Comparison of ENCODE assay signal across 8 cellular contexts in the genomic region with DNA sequence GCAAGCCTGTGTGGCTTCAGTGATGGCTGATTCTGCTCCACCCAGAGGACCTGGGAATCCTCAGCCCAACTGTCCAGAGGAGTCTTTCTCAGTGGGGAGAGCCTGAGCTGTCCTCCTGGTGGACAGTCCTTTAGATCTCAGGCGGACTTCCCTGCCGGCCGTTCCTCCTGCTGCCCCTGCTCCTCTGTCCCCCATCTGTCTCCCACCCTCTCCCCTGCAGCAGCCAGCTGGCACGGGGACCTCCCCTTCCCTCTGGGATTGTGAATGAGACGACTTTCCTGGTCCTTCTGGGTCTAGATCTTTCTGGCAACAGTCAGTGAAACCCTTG.
DNase-seq lines count a peak whose midpoint lies in the region; ATAC-seq, FAIRE-seq and TF ChIP-seq lines count a peak whose summit lies in the region.

No MANE protein-coding gene starts in this region.

- H3K27me3 ChIP-seq in stomach, result no peaks in the 10 kb centered on the region

- H3K9ac ChIP-seq in kidney (ENCODE audit: low read length in 2 of 2), result peak overlapping the region in 1 of 2 donors; percentile 15

- peaks cover 3% of the 10 kb centered on the region for H3K36me3 Mint-ChIP-seq in activated CD8-positive, alpha-beta memory T cell treated with anti-CD3 and anti-CD28 coated beads, Interleukin-2, amount 10 ng/mL, durations not matched to agents 7 days and 5 days
- H3K36me3 Mint-ChIP-seq in activated T-helper 1 cell treated with anti-CD3 and anti-CD28 coated beads, Interleukin-12 subunit alpha, Interleukin-12 subunit beta, Interleukin-2, Interleukin-4 antibody, amounts not matched to agents 30 ng/mL and 10 ng/mL and 1 ng/mL, durations not matched to agents 14 hours and 24 hours and 36 hours (ENCODE audit: low read depth), result peaks cover 1% of the 10 kb centered on the region

- TF ChIP-seq POLR2A in stomach (IDR thresholded peaks at IDR 0.05), result no peak

- TF ChIP-seq CTCF in kidney (IDR thresholded peaks at IDR 0.05; ENCODE audit: borderline replicate concordance, extremely low read depth, insufficient read depth) (no peak), stomach (IDR thresholded peaks at IDR 0.05) (no peak)

- H3K4me3 Mint-ChIP-seq in activated CD8-positive, alpha-beta memory T cell treated with anti-CD3 and anti-CD28 coated beads, Interleukin-2, amount 10 ng/mL, durations not matched to agents 7 days and 5 days, result peak overlapping the region; percentile 42
- peak overlapping the region; percentile 29 for H3K4me3 Mint-ChIP-seq in activated T-helper 1 cell treated with anti-CD3 and anti-CD28 coated beads, Interleukin-12 subunit alpha, Interleukin-12 subunit beta, Interleukin-2, Interleukin-4 antibody, amounts not matched to agents 30 ng/mL and 10 ng/mL and 1 ng/mL, durations not matched to agents 14 hours and 24 hours and 36 hours

- peaks cover 47% of the 10 kb centered on the region for H3K4me1 Mint-ChIP-seq in activated CD8-positive, alpha-beta memory T cell treated with anti-CD3 and anti-CD28 coated beads, Interleukin-2, amount 10 ng/mL, durations not matched to agents 7 days and 5 days
- H3K4me1 Mint-ChIP-seq in activated T-helper 1 cell treated with anti-CD3 and anti-CD28 coated beads, Interleukin-12 subunit alpha, Interleukin-12 subunit beta, Interleukin-2, Interleukin-4 antibody, amounts not matched to agents 30 ng/mL and 10 ng/mL and 1 ng/mL, durations not matched to agents 14 hours and 24 hours and 36 hours (ENCODE audit: low read depth), result peaks cover 28% of the 10 kb centered on the region

- no peak for TF ChIP-seq EP300 in stomach (IDR thresholded peaks at IDR 0.05)

- H3K27me3 Mint-ChIP-seq in activated CD8-positive, alpha-beta memory T cell treated with anti-CD3 and anti-CD28 coated beads, Interleukin-2, amount 10 ng/mL, durations not matched to agents 7 days and 5 days, result no peaks in the 10 kb centered on the region
- H3K27me3 Mint-ChIP-seq in activated T-helper 1 cell treated with anti-CD3 and anti-CD28 coated beads, Interleukin-12 subunit alpha, Interleukin-12 subunit beta, Interleukin-2, Interleukin-4 antibody, amounts not matched to agents 30 ng/mL and 10 ng/mL and 1 ng/mL, durations not matched to agents 14 hours and 24 hours and 36 hours (ENCODE audit: insufficient read depth), result no peaks in the 10 kb centered on the region

- ATAC-seq in activated CD8-positive, alpha-beta memory T cell treated with anti-CD3 and anti-CD28 coated beads, Interleukin-2, amount 10 ng/mL, durations not matched to agents 7 days and 5 days, result no peak
- no peak for ATAC-seq in GM19023 (IDR thresholded peaks at IDR 0.05; ENCODE audit: unreplicated experiment)

- no peaks in the 10 kb centered on the region for H3K9me3 ChIP-seq in kidney (ENCODE audit: control insufficient read depth in 1 of 2, low read length in 2 of 2)
- H3K9me3 ChIP-seq in stomach, result no peaks in the 10 kb centered on the region

- no peak overlapping the region for H3K4me3 ChIP-seq in kidney (ENCODE audit: low read length in 2 of 2)
- H3K4me3 ChIP-seq in stomach, result no peak overlapping the region

- no peak for DNase-seq in activated CD8-positive, alpha-beta memory T cell treated with anti-CD3 and anti-CD28 coated beads, Interleukin-2, amount 10 ng/mL, durations not matched to agents 7 days and 5 days
- no peak for DNase-seq in activated CD8-positive, alpha-beta memory T cell treated with anti-CD3 and anti-CD28 coated beads, Interleukin-2, amount 50 U/mL, for 4 hours
- no peak for DNase-seq in activated T-helper 1 cell treated with anti-CD3 and anti-CD28 coated beads, Interleukin-12 subunit alpha, Interleukin-12 subunit beta, Interleukin-2, Interleukin-4 antibody, amounts not matched to agents 30 ng/mL and 10 ng/mL and 1 ng/mL, durations not matched to agents 14 hours and 24 hours and 36 hours (ENCODE audit: low spot score)
- DNase-seq in kidney, result no peak
- DNase-seq in stomach, result no peak
- no peak for DNase-seq in HuH-7 (ENCODE audit: low spot score)
- DNase-seq in DMS114 treated with DMSO at 0.1 percent for 48 hours (lab: John Stamatoyannopoulos, UW; ENCODE audit: unreplicated experiment), result no peak

- H3K9me3 Mint-ChIP-seq in activated CD8-positive, alpha-beta memory T cell treated with anti-CD3 and anti-CD28 coated beads, Interleukin-2, amount 10 ng/mL, durations not matched to agents 7 days and 5 days (ENCODE audit: low read depth), result no peaks in the 10 kb centered on the region
- H3K9me3 Mint-ChIP-seq in activated T-helper 1 cell treated with anti-CD3 and anti-CD28 coated beads, Interleukin-12 subunit alpha, Interleukin-12 subunit beta, Interleukin-2, Interleukin-4 antibody, amounts not matched to agents 30 ng/mL and 10 ng/mL and 1 ng/mL, durations not matched to agents 14 hours and 24 hours and 36 hours, result no peaks in the 10 kb centered on the region

- no peak for FAIRE-seq in kidney (lab: Jason Lieb, UNC)

- CTCF ChIA-PET in activated CD8-positive, alpha-beta memory T cell treated with anti-CD3 and anti-CD28 coated beads, Interleukin-2, amount 10 ng/mL, durations not matched to agents 7 days and 5 days (lab: Charles Lee), result interaction anchor here (0.9 to 6.9 kb wide), 12 partner anchors 10 to 89 kb away, joined by 3 to 36 read pairs (median 4); no protein-coding TSS in a partner anchor

- H3K27ac Mint-ChIP-seq in activated CD8-positive, alpha-beta memory T cell treated with anti-CD3 and anti-CD28 coated beads, Interleukin-2, amount 10 ng/mL, durations not matched to agents 7 days and 5 days, result peak overlapping the region; percentile 68
- peak overlapping the region; percentile 37 for H3K27ac Mint-ChIP-seq in activated T-helper 1 cell treated with anti-CD3 and anti-CD28 coated beads, Interleukin-12 subunit alpha, Interleukin-12 subunit beta, Interleukin-2, Interleukin-4 antibody, amounts not matched to agents 30 ng/mL and 10 ng/mL and 1 ng/mL, durations not matched to agents 14 hours and 24 hours and 36 hours

- H3K27ac ChIP-seq in kidney (ENCODE audit: low read depth in 2 of 2, low read length in 2 of 2) (peak overlapping the region; percentile 2 to 23), stomach (peak overlapping the region; percentile 28 to 93 (median 91))

- H3K36me3 ChIP-seq in kidney (ENCODE audit: control insufficient read depth in 1 of 2, insufficient read depth in 2 of 2, low read length in 2 of 2) (no peaks in the 10 kb centered on the region), stomach (peaks cover 0 to 17% (median 6%) of the 10 kb centered on the region in 4 donors)

- 39 to 58% (median 52%) methylated on average over 5 of the region's 5 CpGs for whole genome bisulfite sequencing in stomach, 5 donors

- H3K4me1 ChIP-seq in kidney (ENCODE audit: control insufficient read depth in 1 of 2, insufficient read depth in 1 of 2, low read depth in 1 of 2, low read length in 2 of 2) (peaks cover 17 to 40% of the 10 kb centered on the region in 2 donors), stomach (peaks cover 94 to 100% (median 98%) of the 10 kb centered on the region in 4 donors)

- intact Hi-C loops in activated T-helper 1 cell treated with anti-CD3 and anti-CD28 coated beads, Interleukin-12 subunit alpha, Interleukin-12 subunit beta, Interleukin-2, Interleukin-4 antibody, amounts not matched to agents 30 ng/mL and 10 ng/mL and 1 ng/mL, durations not matched to agents 14 hours and 24 hours and 36 hours (cut with micrococcal nuclease), result loop anchor here (2.0 kb wide), 1 partner anchor 16 kb away; no protein-coding TSS in a partner anchor
- intact Hi-C loops in kidney (cut with DNase I) (no loop called here), stomach (cut with DNase I; ENCODE audit: low total_unique reads) (no loop called here)
